17 cellular contexts compared by ENCODE assay signal in genomic region chr14:92401561-92401960, GRCh38.
"Had no signal": no experiment of that assay in that cellular context is flagged by ENCODE, and none has a peak within 500 bp of the region (broad histone marks: within the 10 kb centered on the region; RNA-seq: fewer than 3 reads in every experiment).

No MANE protein-coding gene starts in this region.

- H3K4me3 ChIP-seq: dorsolateral prefrontal cortex, gastroesophageal sphincter, left lung had no signal

- FAIRE-seq: astrocyte, bronchial epithelial cell, keratinocyte had no signal

- H3K4me3 Mint-ChIP-seq: activated CD4-positive, alpha-beta memory T cell treated with anti-CD3 and anti-CD28 coated beads for 36 hours; activated CD8-positive, alpha-beta memory T cell treated with anti-CD3 and anti-CD28 coated beads, Interleukin-2, amount 10 ng/mL, durations not matched to agents 7 days and 5 days; activated T-cell treated with anti-CD3 and anti-CD28 coated beads, Interleukin-2, amount 50 U/mL, for 24 hours; natural killer cell had no signal

- H3K36me3 ChIP-seq: gastroesophageal sphincter, left lung had no signal

- H3K27me3 ChIP-seq: dorsolateral prefrontal cortex, gastroesophageal sphincter, left lung had no signal

- H3K9me3 Mint-ChIP-seq: natural killer cell had no signal

- H3K4me1 Mint-ChIP-seq: natural killer cell had no signal

- ATAC-seq: activated CD8-positive, alpha-beta memory T cell treated with anti-CD3 and anti-CD28 coated beads, Interleukin-2, amount 10 ng/mL, durations not matched to agents 7 days and 5 days; gastroesophageal sphincter; natural killer cell; stimulated activated naive CD8-positive, alpha-beta T cell treated with anti-CD3 and anti-CD28 coated beads, Interleukin-15, Interleukin-2, amounts not matched to agents 100 U/mL and 50 U/mL, for 24 hours had no signal

- DNase-seq: activated CD4-positive, alpha-beta memory T cell treated with anti-CD3 and anti-CD28 coated beads for 36 hours; activated CD4-positive, alpha-beta T cell treated with anti-CD3 and anti-CD28 coated beads for 1 hour; activated CD8-positive, alpha-beta memory T cell treated with anti-CD3 and anti-CD28 coated beads, Interleukin-2, amount 10 ng/mL, durations not matched to agents 7 days and 5 days; activated naive CD4-positive, alpha-beta T cell treated with anti-CD3 and anti-CD28 coated beads, Interleukin-2, amount 50 U/mL, for 16 hours; activated T-cell treated with anti-CD3 and anti-CD28 coated beads, Interleukin-2, amount 50 U/mL, for 24 hours; dorsolateral prefrontal cortex; erythroblast; left lung; mesenchymal stem cell; natural killer cell; stimulated activated CD4-positive, alpha-beta T cell treated with anti-CD3 and anti-CD28 coated beads, Interleukin-15, amount 100 ng/mL, for 24 hours; stimulated activated CD4-positive, alpha-beta T cell treated with anti-CD3 and anti-CD28 coated beads, Interleukin-4, amount 100 ng/mL, for 1 hour; stimulated activated naive CD8-positive, alpha-beta T cell treated with anti-CD3 and anti-CD28 coated beads, Interleukin-15, Interleukin-2, amounts not matched to agents 100 U/mL and 50 U/mL, for 24 hours had no signal

- H3K36me3 Mint-ChIP-seq: activated CD4-positive, alpha-beta memory T cell treated with anti-CD3 and anti-CD28 coated beads for 36 hours; natural killer cell had no signal

- H3K27ac ChIP-seq: gastroesophageal sphincter had no signal

- H3K9me3 ChIP-seq: left lung had no signal

- H3K27ac Mint-ChIP-seq: activated CD4-positive, alpha-beta memory T cell treated with anti-CD3 and anti-CD28 coated beads for 36 hours; activated CD8-positive, alpha-beta memory T cell treated with anti-CD3 and anti-CD28 coated beads, Interleukin-2, amount 10 ng/mL, durations not matched to agents 7 days and 5 days; activated T-cell treated with anti-CD3 and anti-CD28 coated beads, Interleukin-2, amount 50 U/mL, for 24 hours; natural killer cell had no signal
